ENCODE assay signal across 8 cellular contexts in genomic region chr14:31242179-31242940, GRCh38. TPM values are rescaled to one million over a fixed set of nuclear protein-coding genes. Genes with fewer than 3 reads are reported as not detected.
DNase-seq lines count a peak whose midpoint lies in the region; ATAC-seq and TF ChIP-seq lines count a peak whose summit lies in the region.
"Not testable (repeated sequence)": the region's sequence is repeated elsewhere in the genome, so short reads cannot be mapped to it uniquely, and the experiment has no call there.

No MANE protein-coding gene starts in this region.

- peak; percentile 8 for DNase-seq in HFFc6
- peak; percentile 6 for DNase-seq in PC-3
- not testable (repeated sequence) for DNase-seq in activated naive CD8-positive, alpha-beta T cell treated with anti-CD3 and anti-CD28 coated beads, Interleukin-2, amount 10 ng/mL, durations not matched to agents 7 days and 5 days; spleen
- peak; percentile 51 for DNase-seq in choroid plexus epithelial cell (ENCODE audit: low read depth)
- peak; percentile 56 for DNase-seq in myocyte (ENCODE audit: low read depth)

- H3K9me2 ChIP-seq in PC-3 (replicated peaks; ENCODE audit: low read length): not testable (repeated sequence)

- TF ChIP-seq POLR2A in gastroesophageal sphincter (IDR thresholded peaks at IDR 0.05); spleen (IDR thresholded peaks at IDR 0.05): not testable (repeated sequence)

- TF ChIP-seq EP300 in gastroesophageal sphincter (IDR thresholded peaks at IDR 0.05): not testable (repeated sequence)

- not testable (repeated sequence) for H3K9me3 ChIP-seq in PC-3 (ENCODE audit: low read length); gastroesophageal sphincter; spleen

- H3K79me2 ChIP-seq in ACC112 (ENCODE audit: control insufficient read depth, insufficient read depth, low read length, unreplicated experiment); PC-3 (ENCODE audit: low read length): not testable (repeated sequence)

- H3K36me3 ChIP-seq in ACC112 (ENCODE audit: insufficient read depth, low read length); PC-3 (ENCODE audit: low read depth, low read length); gastroesophageal sphincter; spleen: not testable (repeated sequence)

- not testable (repeated sequence) for H3K9me3 Mint-ChIP-seq in HFFc6; activated naive CD8-positive, alpha-beta T cell treated with anti-CD3 and anti-CD28 coated beads, Interleukin-2, amount 10 ng/mL, durations not matched to agents 7 days and 5 days

- peaks cover 12% of the 10 kb centered on the region for H3K4me1 Mint-ChIP-seq in HFFc6 (ENCODE audit: low read depth)
- peaks cover 23% of the 10 kb centered on the region for H3K4me1 Mint-ChIP-seq in activated naive CD8-positive, alpha-beta T cell treated with anti-CD3 and anti-CD28 coated beads, Interleukin-2, amount 10 ng/mL, durations not matched to agents 7 days and 5 days

- H4K20me1 ChIP-seq in PC-3 (ENCODE audit: low read length): not testable (repeated sequence)

- intact Hi-C loops in PC-3 (cut with micrococcal nuclease); spleen (cut with DNase I; ENCODE audit: low total_unique reads): not testable (repeated sequence)

- H3K4me2 ChIP-seq in PC-3 (ENCODE audit: low read length): not testable (repeated sequence)

- H3K4me3 Mint-ChIP-seq in HFFc6: not testable (repeated sequence)
- H3K4me3 Mint-ChIP-seq in activated naive CD8-positive, alpha-beta T cell treated with anti-CD3 and anti-CD28 coated beads, Interleukin-2, amount 10 ng/mL, durations not matched to agents 7 days and 5 days: peak overlapping the region; percentile 25

- H3K9ac ChIP-seq in PC-3 (ENCODE audit: low read length): not testable (repeated sequence)

- not testable (repeated sequence) for H3K27ac Mint-ChIP-seq in HFFc6; activated naive CD8-positive, alpha-beta T cell treated with anti-CD3 and anti-CD28 coated beads, Interleukin-2, amount 10 ng/mL, durations not matched to agents 7 days and 5 days

- CTCF ChIA-PET in PC-3 (lab: Charles Lee): not testable (repeated sequence)

- H3K4me1 ChIP-seq in ACC112 (ENCODE audit: control insufficient read depth, insufficient read depth, low read length, unreplicated experiment): not testable (repeated sequence)
- H3K4me1 ChIP-seq in PC-3 (ENCODE audit: insufficient read depth, low read length): peaks cover 22% of the 10 kb centered on the region
- peaks cover 7 to 15% (median 8%) of the 10 kb centered on the region in 3 donors for H3K4me1 ChIP-seq in gastroesophageal sphincter
- peaks cover 0 to 14% (median 8%) of the 10 kb centered on the region in 6 donors for H3K4me1 ChIP-seq in spleen

- BruUV-seq in PC-3 (replicated peaks; lab: Mats Ljungman, UMichigan): not testable (repeated sequence)

- not testable (repeated sequence) for ATAC-seq in PC-3; activated naive CD8-positive, alpha-beta T cell treated with anti-CD3 and anti-CD28 coated beads, Interleukin-2, amount 10 ng/mL, durations not matched to agents 7 days and 5 days (ENCODE audit: low read depth)
- peak; percentile 34 for ATAC-seq in gastroesophageal sphincter

- POLR2A ChIA-PET in PC-3 (lab: Charles Lee; ENCODE audit: unreplicated experiment): interaction anchor here (0.6 kb wide), 1 partner anchor 42 kb away, joined by 17 read pairs; no protein-coding TSS in a partner anchor
- POLR2A ChIA-PET in activated naive CD8-positive, alpha-beta T cell treated with anti-CD3 and anti-CD28 coated beads, Interleukin-2, amount 10 ng/mL, durations not matched to agents 7 days and 5 days (lab: Charles Lee): not testable (repeated sequence)

- H3K4me3 ChIP-seq in ACC112 (ENCODE audit: low read depth, low read length) (peak overlapping the region; percentile 70), gastroesophageal sphincter (peak overlapping the region; percentile 23 to 24), spleen (peak overlapping the region in 1 of 8 donors; percentile 7)
- not testable (repeated sequence) for H3K4me3 ChIP-seq in PC-3 (ENCODE audit: low read length); choroid plexus epithelial cell (ENCODE audit: low read depth, low read length)

- H3K27me3 ChIP-seq in ACC112 (ENCODE audit: insufficient read depth, low read length); PC-3 (ENCODE audit: low read length); gastroesophageal sphincter; spleen (replicated peaks in 1 of 7): not testable (repeated sequence)

- WGBS in gastroesophageal sphincter (ENCODE audit: low coverage in 1 of 2), 2 donors: 56 to 67% methylated on average over 8 to 9 of the region's 10 CpGs
- 75 to 87% (median 82%) methylated on average over 10 of the region's 10 CpGs for WGBS in spleen, 5 donors

- not testable (repeated sequence) for H3F3A ChIP-seq in PC-3 (ENCODE audit: low read length, unreplicated experiment)

- not testable (repeated sequence) for TF ChIP-seq CTCF in HFFc6 (IDR thresholded peaks at IDR 0.05); PC-3 (conservative IDR thresholded peaks at IDR 0.05; ENCODE audit: low read depth, low read length); choroid plexus epithelial cell (conservative IDR thresholded peaks at IDR 0.05; ENCODE audit: low read depth, low read length); gastroesophageal sphincter (IDR thresholded peaks at IDR 0.05); spleen (IDR thresholded peaks at IDR 0.05 in 8 of 11, conservative IDR thresholded peaks at IDR 0.05 in 3 of 11)

- H3K27me3 Mint-ChIP-seq in HFFc6 (ENCODE audit: insufficient read depth); activated naive CD8-positive, alpha-beta T cell treated with anti-CD3 and anti-CD28 coated beads, Interleukin-2, amount 10 ng/mL, durations not matched to agents 7 days and 5 days: not testable (repeated sequence)

- H3K27ac ChIP-seq in ACC112 (ENCODE audit: low read depth, low read length) (peak overlapping the region; percentile 23; the same call in 1 of the 2 replicates), gastroesophageal sphincter (peak overlapping the region; percentile 40 to 64 (median 63)), spleen (peak overlapping the region in 5 of 8 donors; percentile 1 to 44 (median 27))
- not testable (repeated sequence) for H3K27ac ChIP-seq in PC-3 (ENCODE audit: low read length)

- not testable (repeated sequence) for H3K36me3 Mint-ChIP-seq in HFFc6 (ENCODE audit: low read depth); activated naive CD8-positive, alpha-beta T cell treated with anti-CD3 and anti-CD28 coated beads, Interleukin-2, amount 10 ng/mL, durations not matched to agents 7 days and 5 days

- peak overlapping the region; percentile 99 for H2AFZ ChIP-seq in ACC112 (ENCODE audit: low read length, unreplicated experiment)
- not testable (repeated sequence) for H2AFZ ChIP-seq in PC-3 (ENCODE audit: low read length)

RNA-seq across cellular contexts. Expression of gene HECTD1, which starts 34.8 kb away (rescaled TPM):
- total RNA-seq in HFFc6 (2021; fragmentation: NEBNext Ultra II Directional; extraction: Animal tissue kit (Norgen Biotek cat#: 25700)): 100 to 1,000 TPM; 125 to 153 (median 145) TPM
- total RNA-seq in PC-3 (2014; rRNA removed) (152 and 214 TPM in 2 replicates), gastroesophageal sphincter (100 to 1,000 TPM; 185 to 287 (median 208) TPM), myocyte (182 and 221 TPM in 2 replicates), spleen (100 to 1,000 TPM; 133 to 176 (median 160) TPM)
- total RNA-seq in activated naive CD8-positive, alpha-beta T cell treated with anti-CD3 and anti-CD28 coated beads, Interleukin-2, amount 10 ng/mL, durations not matched to agents 7 days and 5 days: 100 to 1,000 TPM; 105 to 117 TPM
- 44.6 TPM for polyA plus RNA-seq in myocyte (2012)
- 10 to 100 TPM; 27.6 to 31.4 (median 28.6) TPM for polyA plus RNA-seq in spleen
